Comparison of ENCODE assay signal across 21 cellular contexts in genomic region chr14:76696361-76696760, GRCh38.
DNase-seq lines count a peak whose midpoint lies in the region; ATAC-seq and TF ChIP-seq lines count a peak whose summit lies in the region.
"Had no signal": no experiment of that assay in that cellular context is flagged by ENCODE, and none has a peak within 500 bp of the region (broad histone marks: within the 10 kb centered on the region; RNA-seq: fewer than 3 reads in every experiment).

No MANE protein-coding gene starts in this region.

- no peak overlapping the region for H3K4me2 ChIP-seq in mesendoderm (ENCODE audit: low read length)
- no peak overlapping the region for H3K4me2 ChIP-seq in PC-3 (ENCODE audit: low read length)
- H3K4me2 ChIP-seq: GM23338 had no signal

- no peak overlapping the region for H3K18ac ChIP-seq in mesendoderm (ENCODE audit: low read length)

- no peaks in the 10 kb centered on the region for H3K79me2 ChIP-seq in mesendoderm (ENCODE audit: control insufficient read depth, insufficient read depth, low read length)
- H3K79me2 ChIP-seq in PC-3 (ENCODE audit: low read length) = no peaks in the 10 kb centered on the region

- CTCF ChIA-PET in PC-3 (lab: Charles Lee) = no interaction called here

- TF ChIP-seq CTCF in GM12865 (IDR thresholded peaks at IDR 0.05; ENCODE audit: insufficient read depth, low read depth, low read length, missing control alignments) = no peak
- TF ChIP-seq CTCF in testis (IDR thresholded peaks at IDR 0.05) = no peak
- no peak for TF ChIP-seq CTCF in PC-3 (conservative IDR thresholded peaks at IDR 0.05; ENCODE audit: low read depth, low read length)

- H2AFZ ChIP-seq in PC-3 (ENCODE audit: low read length) = no peak overlapping the region
- H2AFZ ChIP-seq: GM23338 had no signal

- H3K9ac ChIP-seq in mesendoderm (ENCODE audit: low read length) (no peak overlapping the region), PC-3 (ENCODE audit: low read length) (no peak overlapping the region)

- no peak overlapping the region for H3K4ac ChIP-seq in mesendoderm (ENCODE audit: low read depth, low read length)

- H4K5ac ChIP-seq in mesendoderm (ENCODE audit: low read length) = no peak overlapping the region

- POLR2A ChIA-PET in PC-3 (lab: Charles Lee; ENCODE audit: unreplicated experiment) = no interaction called here

- H4K8ac ChIP-seq in mesendoderm (ENCODE audit: low read depth, low read length) = no peak overlapping the region

- no peaks in the 10 kb centered on the region for H3K9me2 ChIP-seq in PC-3 (replicated peaks; ENCODE audit: low read length)

- no peak overlapping the region for H2BK15ac ChIP-seq in mesendoderm (replicated peaks; ENCODE audit: low read depth)

- H3K36me3 ChIP-seq in mesendoderm (ENCODE audit: control insufficient read depth, insufficient read depth, low read length) = no peaks in the 10 kb centered on the region
- no peaks in the 10 kb centered on the region for H3K36me3 ChIP-seq in testis (ENCODE audit: low read depth, missing control alignments)
- no peaks in the 10 kb centered on the region for H3K36me3 ChIP-seq in PC-3 (ENCODE audit: low read depth, low read length)
- H3K36me3 ChIP-seq: BE2C had no signal

- H3K27ac ChIP-seq in mesendoderm (ENCODE audit: low read depth, low read length) = no peak overlapping the region
- H3K27ac ChIP-seq in testis = no peak overlapping the region
- H3K27ac ChIP-seq in PC-3 (ENCODE audit: low read length) = no peak overlapping the region

- H3K56ac ChIP-seq in mesendoderm (ENCODE audit: low read length) = peak overlapping the region; percentile 60

- H3F3A ChIP-seq in PC-3 (ENCODE audit: low read length, unreplicated experiment) = no peaks in the 10 kb centered on the region

- H3K79me1 ChIP-seq in mesendoderm (ENCODE audit: low read length) = no peaks in the 10 kb centered on the region

- TF ChIP-seq POLR2A in testis (IDR thresholded peaks at IDR 0.05) = no peak

- H3K23ac ChIP-seq in mesendoderm (ENCODE audit: low read length) = no peak overlapping the region

- H2BK120ac ChIP-seq in mesendoderm (ENCODE audit: low read depth, low read length) = no peak overlapping the region

- H3K4me1 ChIP-seq in mesendoderm (ENCODE audit: control insufficient read depth, low read depth, low read length) = peaks cover 10% of the 10 kb centered on the region
- peaks cover 19% of the 10 kb centered on the region for H3K4me1 ChIP-seq in testis
- no peaks in the 10 kb centered on the region for H3K4me1 ChIP-seq in PC-3 (ENCODE audit: insufficient read depth, low read length)
- H3K4me1 ChIP-seq: BE2C had no signal

- H3K4me3 ChIP-seq in GM12865 (ENCODE audit: low read depth, low read length) = no peak overlapping the region
- no peak overlapping the region for H3K4me3 ChIP-seq in mesendoderm (ENCODE audit: low read length)
- no peak overlapping the region for H3K4me3 ChIP-seq in testis
- no peak overlapping the region for H3K4me3 ChIP-seq in PC-3 (ENCODE audit: low read length)
- H3K4me3 ChIP-seq: GM23338 had no signal

- BruUV-seq in PC-3 (replicated peaks; lab: Mats Ljungman, UMichigan) = no TSS peak

- 100% methylated on average over 1 of the region's 3 CpGs for WGBS in mesendoderm (ENCODE audit: extremely low coverage, insufficient coverage, low lambda C conversion rate)
- WGBS in testis, 2 donors = 81 to 84% methylated on average over 3 of the region's 3 CpGs

- no peaks in the 10 kb centered on the region for H4K20me1 ChIP-seq in PC-3 (ENCODE audit: low read length)

- no peak for ATAC-seq in PC-3
- ATAC-seq in HG03045 (IDR thresholded peaks at IDR 0.05; ENCODE audit: unreplicated experiment) = no peak
- ATAC-seq: GM23338, HCT116, HepG2 had no signal

- DNase-seq in ELF-1 (ENCODE audit: low read depth, low spot score) = peak; percentile 22
- peak; percentile 41 for DNase-seq in GM12865 (ENCODE audit: low read depth)
- peak; percentile 42 for DNase-seq in mesendoderm
- DNase-seq in testis = peak; percentile 8
- no peak for DNase-seq in PC-3
- DNase-seq in RKO (ENCODE audit: low spot score) = no peak
- DNase-seq: ACHN; BE2C; C1 segment of cervical spinal cord; CD4-positive, CD25-positive, alpha-beta regulatory T cell; CD8-positive, alpha-beta memory T cell; COR-L47; DMS 273 treated with DMSO at 0.1 percent for 48 hours; DMS53; DND-41; EL; HFFc6 had no signal

- H3K27me3 ChIP-seq in mesendoderm (ENCODE audit: insufficient read depth, low read length, poor library complexity) (no peaks in the 10 kb centered on the region), testis (no peaks in the 10 kb centered on the region), PC-3 (ENCODE audit: low read length) (peaks cover 34% of the 10 kb centered on the region)
- H3K27me3 ChIP-seq: BE2C had no signal

- no peak overlapping the region for H2AK5ac ChIP-seq in mesendoderm (ENCODE audit: low read length)

- H2BK5ac ChIP-seq in mesendoderm (ENCODE audit: low read length) = peak overlapping the region; percentile 68

- intact Hi-C loops in testis (cut with DNase I; ENCODE audit: low total_unique reads) (no loop called here), PC-3 (cut with micrococcal nuclease) (no loop called here)

- H3K9me3 ChIP-seq in testis (no peaks in the 10 kb centered on the region), PC-3 (ENCODE audit: low read length) (no peaks in the 10 kb centered on the region)
- H3K9me3 ChIP-seq: BE2C had no signal

Comparison
In these comparisons a context has a peak if more than half of its experiments do, and no peak if none do; other contexts are left out.
1. DNase-seq: peak in ELF-1 (single experiment), GM12865 (single experiment), mesendoderm (single experiment) and testis (single experiment); none in PC-3 (single experiment) and RKO (single experiment).